In genomic region chr15:39585394-39585841, GRCh38 we compare ENCODE assay signal across 1 cellular context.
TF ChIP-seq lines count a peak whose summit lies in the region.

No MANE protein-coding gene starts in this region.

TF ChIP-seq in H1, 55 proteins besides CTCF, POLR2A, EP300 and RAD21:
- TF ChIP-seq SP1 (IDR thresholded peaks at IDR 0.05; ENCODE audit: low read depth, low read length), result no peak
- TF ChIP-seq PHF8 (conservative IDR thresholded peaks at IDR 0.05; ENCODE audit: low read depth, low read length), result no peak
- TF ChIP-seq CEBPB (IDR thresholded peaks at IDR 0.05; ENCODE audit: low read depth, low read length), result no peak
- TF ChIP-seq POLR2AphosphoS5 (IDR thresholded peaks at IDR 0.05; ENCODE audit: low read depth, low read length), result peak; percentile 93
- no peak for TF ChIP-seq KDM4A (IDR thresholded peaks at IDR 0.05; ENCODE audit: low read depth, low read length, severe bottlenecking)
